ENCODE assay signal across 11 cellular contexts in genomic region chr5:55850839-55851674, GRCh38. TPM values are rescaled to one million over a fixed set of nuclear protein-coding genes. Genes with fewer than 3 reads are reported as not detected.
DNase-seq lines count a peak whose midpoint lies in the region; ATAC-seq and TF ChIP-seq lines count a peak whose summit lies in the region.
"Had no signal": no experiment of that assay in that cellular context is flagged by ENCODE, and none has a peak within 500 bp of the region (broad histone marks: within the 10 kb centered on the region; RNA-seq: fewer than 3 reads in every experiment).

Gene IL31RA, plus strand, starts transcription at chr5:55851357. Its CDS starts 214 bp downstream, at chr5:55851571.

- no peaks in the 10 kb centered on the region for H4K20me1 ChIP-seq in fibroblast of lung (ENCODE audit: control insufficient read depth, extremely low read depth, insufficient read depth, low read length)

- CTCF ChIA-PET in activated CD8-positive, alpha-beta memory T cell treated with anti-CD3 and anti-CD28 coated beads, Interleukin-2, amount 10 ng/mL, durations not matched to agents 7 days and 5 days (lab: Charles Lee), result no interaction called here

- ATAC-seq in activated CD8-positive, alpha-beta memory T cell treated with anti-CD3 and anti-CD28 coated beads, Interleukin-2, amount 10 ng/mL, durations not matched to agents 7 days and 5 days, result no peak
- ATAC-seq in HG02759 (IDR thresholded peaks at IDR 0.05; ENCODE audit: unreplicated experiment) (no peak), right cardiac atrium (no peak)

- no peaks in the 10 kb centered on the region for H3K79me2 ChIP-seq in fibroblast of lung (ENCODE audit: control insufficient read depth, insufficient read depth, low read length)

- peak within 1 kb of the TSS; percentile 34 for H3K27ac ChIP-seq in fibroblast of lung (ENCODE audit: insufficient read depth, low read length)
- no peak within 1 kb of the TSS for H3K27ac ChIP-seq in stomach smooth muscle (ENCODE audit: low read length)
- no peak within 1 kb of the TSS for H3K27ac ChIP-seq in right cardiac atrium (ENCODE audit: low read length)
- H3K27ac ChIP-seq: ovary had no signal

- no peak for TF ChIP-seq CTCF in fibroblast of lung (conservative IDR thresholded peaks at IDR 0.05 in 1 of 2, IDR thresholded peaks at IDR 0.05 in 1 of 2; ENCODE audit: low read depth in 1 of 2, low read length in 2 of 2)

- H3K4me3 Mint-ChIP-seq in activated CD8-positive, alpha-beta memory T cell treated with anti-CD3 and anti-CD28 coated beads, Interleukin-2, amount 10 ng/mL, durations not matched to agents 7 days and 5 days, result no peak within 1 kb of the TSS

- intact Hi-C loops in right cardiac atrium (cut with DNase I), result no loop called here

- DNase-seq in activated CD8-positive, alpha-beta memory T cell treated with anti-CD3 and anti-CD28 coated beads, Interleukin-2, amount 10 ng/mL, durations not matched to agents 7 days and 5 days, result no peak
- DNase-seq in activated CD8-positive, alpha-beta memory T cell treated with anti-CD3 and anti-CD28 coated beads, Interleukin-2, amount 50 U/mL, for 4 hours, result no peak
- DNase-seq in RKO (ENCODE audit: low spot score) (peak; percentile 87), fibroblast of lung (ENCODE audit: low read depth in 2 of 2) (peak; percentile 90 to 91), cortex of kidney (lab: John Stamatoyannopoulos, UW) (no peak), right cardiac atrium (no peak)
- DNase-seq: C1 segment of cervical spinal cord, NCI-H187 treated with DMSO at 0.1 percent for 48 hours, ovary had no signal

- H3K27me3 ChIP-seq in fibroblast of lung (ENCODE audit: control insufficient read depth, insufficient read depth, low read length) (no peaks in the 10 kb centered on the region), stomach smooth muscle (ENCODE audit: control insufficient read depth in 1 of 2, insufficient read depth in 2 of 2, low read length in 2 of 2) (no peaks in the 10 kb centered on the region), right cardiac atrium (ENCODE audit: control insufficient read depth, insufficient read depth) (no peaks in the 10 kb centered on the region)
- H3K27me3 ChIP-seq: ovary had no signal

- H3K4me3 ChIP-seq in fibroblast of lung (replicated peaks in 1 of 4; ENCODE audit: control extremely low read depth in 1 of 4, insufficient read depth in 1 of 4, low read depth in 3 of 4, low read length in 4 of 4) (peak within 1 kb of the TSS in 3 of 4 experiments; percentile 14 to 67 (median 24)), stomach smooth muscle (ENCODE audit: low read length in 2 of 2) (peak within 1 kb of the TSS; percentile 32 to 35), right cardiac atrium (ENCODE audit: low read length) (no peak within 1 kb of the TSS)
- H3K4me3 ChIP-seq: ovary had no signal

- H3K27ac Mint-ChIP-seq in activated CD8-positive, alpha-beta memory T cell treated with anti-CD3 and anti-CD28 coated beads, Interleukin-2, amount 10 ng/mL, durations not matched to agents 7 days and 5 days, result peak within 1 kb of the TSS; percentile 2

- H3K27me3 Mint-ChIP-seq in activated CD8-positive, alpha-beta memory T cell treated with anti-CD3 and anti-CD28 coated beads, Interleukin-2, amount 10 ng/mL, durations not matched to agents 7 days and 5 days, result peaks cover 31% of the 10 kb centered on the region

- no peaks in the 10 kb centered on the region for H3K36me3 ChIP-seq in fibroblast of lung (ENCODE audit: control insufficient read depth, insufficient read depth, low read length)
- no peaks in the 10 kb centered on the region for H3K36me3 ChIP-seq in stomach smooth muscle (ENCODE audit: control insufficient read depth in 2 of 2, insufficient read depth in 2 of 2, low read length in 2 of 2)
- H3K36me3 ChIP-seq: ovary had no signal

- no peaks in the 10 kb centered on the region for H3K9me3 ChIP-seq in fibroblast of lung (ENCODE audit: control insufficient read depth, insufficient read depth, low read depth, low read length)
- H3K9me3 ChIP-seq in stomach smooth muscle (ENCODE audit: control insufficient read depth in 2 of 2, low read length in 2 of 2), result no peaks in the 10 kb centered on the region
- H3K9me3 ChIP-seq in right cardiac atrium (ENCODE audit: control insufficient read depth, low read length), result no peaks in the 10 kb centered on the region
- H3K9me3 ChIP-seq: ovary had no signal

- H3K4me1 Mint-ChIP-seq in activated CD8-positive, alpha-beta memory T cell treated with anti-CD3 and anti-CD28 coated beads, Interleukin-2, amount 10 ng/mL, durations not matched to agents 7 days and 5 days, result peaks cover 29% of the 10 kb centered on the region

- no peak within 1 kb of the TSS for H2AFZ ChIP-seq in fibroblast of lung (ENCODE audit: low read length)

- H3K9ac ChIP-seq in fibroblast of lung (ENCODE audit: insufficient read depth, low read length) (no peak within 1 kb of the TSS), stomach smooth muscle (ENCODE audit: low read length in 2 of 2) (peak within 1 kb of the TSS in 1 of 2 donors; percentile 7)

- no peaks in the 10 kb centered on the region for H3K36me3 Mint-ChIP-seq in activated CD8-positive, alpha-beta memory T cell treated with anti-CD3 and anti-CD28 coated beads, Interleukin-2, amount 10 ng/mL, durations not matched to agents 7 days and 5 days

- H3K4me2 ChIP-seq in fibroblast of lung (ENCODE audit: extremely low read depth, insufficient read depth, low read length), result peak within 1 kb of the TSS; percentile 62

- peaks cover 3% of the 10 kb centered on the region for H3K9me3 Mint-ChIP-seq in activated CD8-positive, alpha-beta memory T cell treated with anti-CD3 and anti-CD28 coated beads, Interleukin-2, amount 10 ng/mL, durations not matched to agents 7 days and 5 days (ENCODE audit: low read depth)

- H3K4me1 ChIP-seq in fibroblast of lung (ENCODE audit: control insufficient read depth, extremely low read depth, insufficient read depth, low read length), result peaks cover 12% of the 10 kb centered on the region
- no peaks in the 10 kb centered on the region for H3K4me1 ChIP-seq in stomach smooth muscle (ENCODE audit: control insufficient read depth, insufficient read depth, low read length)
- no peaks in the 10 kb centered on the region for H3K4me1 ChIP-seq in right cardiac atrium (ENCODE audit: control insufficient read depth, insufficient read depth, low read length)

- 92% methylated on average over 10 of the region's 10 CpGs for WGBS in right cardiac atrium

RNA-seq across cellular contexts. Expression of gene IL31RA, which starts in this region (rescaled TPM):
- not detected for total RNA-seq in activated CD8-positive, alpha-beta memory T cell treated with anti-CD3 and anti-CD28 coated beads, Interleukin-2, amount 10 ng/mL, durations not matched to agents 7 days and 5 days
- total RNA-seq in fibroblast of lung, result 2.1 and 2.6 TPM in 2 replicates
- 0.28 and 2.2 TPM in 2 replicates for polyA plus RNA-seq in fibroblast of lung
- 0.21 and 1.5 TPM in 2 replicates for polyA plus RNA-seq in fibroblast of lung (2012)
- 0.37 TPM in 1 of 2 replicates, not detected in the other for polyA minus RNA-seq in fibroblast of lung (ENCODE audit: low replicate concordance)
- total RNA-seq in right cardiac atrium, result not detected
- not detected for polyA plus RNA-seq in right cardiac atrium

Comparison
In these comparisons a context has a peak if more than half of its experiments do, and no peak if none do; other contexts are left out.
1. DNase-seq: peak in RKO (single experiment) and fibroblast of lung (2 of 2); none in activated CD8-positive, alpha-beta memory T cell treated with anti-CD3 and anti-CD28 coated beads, Interleukin-2, amount 10 ng/mL, durations not matched to agents 7 days and 5 days (single experiment), activated CD8-positive, alpha-beta memory T cell treated with anti-CD3 and anti-CD28 coated beads, Interleukin-2, amount 50 U/mL, for 4 hours (single experiment), cortex of kidney (single experiment) and right cardiac atrium (0 of 3).